In genomic region chr14:24130380-24130716, GRCh38 we compare ENCODE assay signal across 1 cellular context.
TF ChIP-seq lines count a peak whose summit lies in the region.

A gene with protein sequence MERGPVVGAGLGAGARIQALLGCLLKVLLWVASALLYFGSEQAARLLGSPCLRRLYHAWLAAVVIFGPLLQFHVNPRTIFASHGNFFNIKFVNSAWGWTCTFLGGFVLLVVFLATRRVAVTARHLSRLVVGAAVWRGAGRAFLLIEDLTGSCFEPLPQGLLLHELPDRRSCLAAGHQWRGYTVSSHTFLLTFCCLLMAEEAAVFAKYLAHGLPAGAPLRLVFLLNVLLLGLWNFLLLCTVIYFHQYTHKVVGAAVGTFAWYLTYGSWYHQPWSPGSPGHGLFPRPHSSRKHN (plus strand): TSS chr14:24130659. CDS start chr14:24131564, 905 bp downstream.

TF ChIP-seq in HepG2, 621 proteins besides CTCF, POLR2A, EP300 and RAD21:
- TF ChIP-seq ESRRA (CRISPR knock-in tag; IDR thresholded peaks at IDR 0.05; ENCODE audit: low read depth), result no peak
- peak; percentile 59; the same call in 1 of the 2 replicates for TF ChIP-seq NFIB (CRISPR knock-in tag; IDR thresholded peaks at IDR 0.05; ENCODE audit: borderline replicate concordance)
- 0 out of 2 replicates have a peak, but pooled peaks have one; percentile 17 for TF ChIP-seq ZNF44 (CRISPR knock-in tag; IDR thresholded peaks at IDR 0.05)
- TF ChIP-seq ZNF607 (CRISPR knock-in tag; IDR thresholded peaks at IDR 0.05; ENCODE audit: borderline replicate concordance), result 0 out of 2 replicates have a peak, but pooled peaks have one; percentile 4
- TF ChIP-seq KAT2B (IDR thresholded peaks at IDR 0.05; ENCODE audit: borderline replicate concordance, low read depth, low read length), result peak; percentile 36; the same call in 1 of the 2 replicates
- TF ChIP-seq, protein P1, sequence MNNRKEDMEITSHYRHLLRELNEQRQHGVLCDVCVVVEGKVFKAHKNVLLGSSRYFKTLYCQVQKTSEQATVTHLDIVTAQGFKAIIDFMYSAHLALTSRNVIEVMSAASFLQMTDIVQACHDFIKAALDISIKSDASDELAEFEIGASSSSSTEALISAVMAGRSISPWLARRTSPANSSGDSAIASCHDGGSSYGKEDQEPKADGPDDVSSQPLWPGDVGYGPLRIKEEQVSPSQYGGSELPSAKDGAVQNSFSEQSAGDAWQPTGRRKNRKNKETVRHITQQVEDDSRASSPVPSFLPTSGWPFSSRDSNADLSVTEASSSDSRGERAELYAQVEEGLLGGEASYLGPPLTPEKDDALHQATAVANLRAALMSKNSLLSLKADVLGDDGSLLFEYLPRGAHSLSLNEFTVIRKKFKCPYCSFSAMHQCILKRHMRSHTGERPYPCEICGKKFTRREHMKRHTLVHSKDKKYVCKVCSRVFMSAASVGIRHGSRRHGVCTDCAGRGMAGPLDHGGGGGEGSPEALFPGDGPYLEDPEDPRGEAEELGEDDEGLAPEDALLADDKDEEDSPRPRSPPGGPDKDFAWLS (CRISPR knock-in tag; IDR thresholded peaks at IDR 0.05; ENCODE audit: borderline replicate concordance), result no peak
- TF ChIP-seq, protein P2, sequence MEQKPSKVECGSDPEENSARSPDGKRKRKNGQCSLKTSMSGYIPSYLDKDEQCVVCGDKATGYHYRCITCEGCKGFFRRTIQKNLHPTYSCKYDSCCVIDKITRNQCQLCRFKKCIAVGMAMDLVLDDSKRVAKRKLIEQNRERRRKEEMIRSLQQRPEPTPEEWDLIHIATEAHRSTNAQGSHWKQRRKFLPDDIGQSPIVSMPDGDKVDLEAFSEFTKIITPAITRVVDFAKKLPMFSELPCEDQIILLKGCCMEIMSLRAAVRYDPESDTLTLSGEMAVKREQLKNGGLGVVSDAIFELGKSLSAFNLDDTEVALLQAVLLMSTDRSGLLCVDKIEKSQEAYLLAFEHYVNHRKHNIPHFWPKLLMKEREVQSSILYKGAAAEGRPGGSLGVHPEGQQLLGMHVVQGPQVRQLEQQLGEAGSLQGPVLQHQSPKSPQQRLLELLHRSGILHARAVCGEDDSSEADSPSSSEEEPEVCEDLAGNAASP (CRISPR knock-in tag; IDR thresholded peaks at IDR 0.05; ENCODE audit: borderline replicate concordance), result no peak
- 0 out of 2 replicates have a peak, but pooled peaks have one; percentile 3 for TF ChIP-seq IRF9 (CRISPR knock-in tag; IDR thresholded peaks at IDR 0.05; ENCODE audit: borderline replicate concordance)
- TF ChIP-seq TRIM24 (CRISPR knock-in tag; IDR thresholded peaks at IDR 0.05), result peak; percentile 57; the same call in 1 of the 2 replicates
- TF ChIP-seq ZKSCAN8 (CRISPR knock-in tag; IDR thresholded peaks at IDR 0.05; ENCODE audit: borderline replicate concordance), result no peak
- TF ChIP-seq, protein P3, sequence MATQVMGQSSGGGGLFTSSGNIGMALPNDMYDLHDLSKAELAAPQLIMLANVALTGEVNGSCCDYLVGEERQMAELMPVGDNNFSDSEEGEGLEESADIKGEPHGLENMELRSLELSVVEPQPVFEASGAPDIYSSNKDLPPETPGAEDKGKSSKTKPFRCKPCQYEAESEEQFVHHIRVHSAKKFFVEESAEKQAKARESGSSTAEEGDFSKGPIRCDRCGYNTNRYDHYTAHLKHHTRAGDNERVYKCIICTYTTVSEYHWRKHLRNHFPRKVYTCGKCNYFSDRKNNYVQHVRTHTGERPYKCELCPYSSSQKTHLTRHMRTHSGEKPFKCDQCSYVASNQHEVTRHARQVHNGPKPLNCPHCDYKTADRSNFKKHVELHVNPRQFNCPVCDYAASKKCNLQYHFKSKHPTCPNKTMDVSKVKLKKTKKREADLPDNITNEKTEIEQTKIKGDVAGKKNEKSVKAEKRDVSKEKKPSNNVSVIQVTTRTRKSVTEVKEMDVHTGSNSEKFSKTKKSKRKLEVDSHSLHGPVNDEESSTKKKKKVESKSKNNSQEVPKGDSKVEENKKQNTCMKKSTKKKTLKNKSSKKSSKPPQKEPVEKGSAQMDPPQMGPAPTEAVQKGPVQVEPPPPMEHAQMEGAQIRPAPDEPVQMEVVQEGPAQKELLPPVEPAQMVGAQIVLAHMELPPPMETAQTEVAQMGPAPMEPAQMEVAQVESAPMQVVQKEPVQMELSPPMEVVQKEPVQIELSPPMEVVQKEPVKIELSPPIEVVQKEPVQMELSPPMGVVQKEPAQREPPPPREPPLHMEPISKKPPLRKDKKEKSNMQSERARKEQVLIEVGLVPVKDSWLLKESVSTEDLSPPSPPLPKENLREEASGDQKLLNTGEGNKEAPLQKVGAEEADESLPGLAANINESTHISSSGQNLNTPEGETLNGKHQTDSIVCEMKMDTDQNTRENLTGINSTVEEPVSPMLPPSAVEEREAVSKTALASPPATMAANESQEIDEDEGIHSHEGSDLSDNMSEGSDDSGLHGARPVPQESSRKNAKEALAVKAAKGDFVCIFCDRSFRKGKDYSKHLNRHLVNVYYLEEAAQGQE (IDR thresholded peaks at IDR 0.05; ENCODE audit: borderline replicate concordance in 1 of 2, low read depth in 1 of 2, low read length in 2 of 2), result no peak
- no peak for TF ChIP-seq MTF1 (CRISPR knock-in tag; IDR thresholded peaks at IDR 0.05)
- 0 out of 2 replicates have a peak, but pooled peaks have one; percentile 3 for TF ChIP-seq HMGXB3 (CRISPR knock-in tag; IDR thresholded peaks at IDR 0.05; ENCODE audit: borderline replicate concordance)
- TF ChIP-seq ZBTB38 (CRISPR knock-in tag; IDR thresholded peaks at IDR 0.05), result peak; percentile 14; the same call in 1 of the 2 replicates
- TF ChIP-seq MZF1 (CRISPR knock-in tag; IDR thresholded peaks at IDR 0.05; ENCODE audit: borderline replicate concordance), result 0 out of 2 replicates have a peak, but pooled peaks have one; percentile 91
- no peak for TF ChIP-seq SRSF9 (IDR thresholded peaks at IDR 0.05; ENCODE audit: borderline replicate concordance, insufficient read depth, low read depth, low read length, poor library complexity, severe bottlenecking)
- TF ChIP-seq MTF2 (CRISPR knock-in tag; IDR thresholded peaks at IDR 0.05; ENCODE audit: borderline replicate concordance), result no peak
- TF ChIP-seq ZNF501 (CRISPR knock-in tag; IDR thresholded peaks at IDR 0.05), result no peak
- TF ChIP-seq PRDM10 (CRISPR knock-in tag; IDR thresholded peaks at IDR 0.05; ENCODE audit: low read depth), result no peak
- TF ChIP-seq HINFP (CRISPR knock-in tag; IDR thresholded peaks at IDR 0.05; ENCODE audit: low read depth), result 0 out of 2 replicates have a peak, but pooled peaks have one; percentile 9
- no peak for TF ChIP-seq ZNF264 (CRISPR knock-in tag; IDR thresholded peaks at IDR 0.05)
